Comparison of ENCODE assay signal across 1 cellular context in the genomic region with DNA sequence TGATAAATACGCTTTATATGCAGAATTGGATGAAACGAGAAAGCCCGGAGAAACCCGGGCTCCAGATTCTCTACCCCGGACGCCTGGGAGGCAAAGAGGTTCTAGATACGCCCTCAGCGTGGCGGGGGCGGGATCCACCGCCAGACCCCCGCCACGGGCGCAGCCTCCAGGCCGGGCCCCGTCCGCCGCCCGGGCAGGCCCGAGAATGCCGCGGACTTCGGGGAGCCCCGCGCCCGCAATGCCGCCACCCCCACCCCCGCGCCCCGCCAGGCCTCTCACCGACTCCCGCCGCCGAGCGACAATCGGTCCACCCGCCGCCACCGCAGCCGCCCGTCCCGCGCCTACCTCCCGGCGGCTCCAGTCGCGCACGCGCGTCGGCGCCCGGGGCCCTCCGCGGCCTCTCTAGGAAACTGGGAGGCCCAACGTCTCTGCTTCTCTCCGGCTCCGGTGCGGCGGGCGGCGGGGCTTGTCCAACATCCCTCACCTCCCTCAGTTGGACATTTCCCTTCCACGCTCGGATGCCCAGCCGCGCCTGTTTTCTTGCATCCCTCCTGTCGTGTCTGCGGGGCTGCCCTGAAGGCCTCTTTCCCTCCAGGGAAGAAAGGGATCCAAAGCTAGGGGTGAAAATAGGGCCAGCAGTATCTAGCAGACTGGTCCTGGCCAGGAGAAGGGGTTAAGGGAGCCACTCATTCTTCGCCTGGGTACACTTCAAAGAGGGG.
TF ChIP-seq lines count a peak whose summit lies in the region.

Gene ZNF445, minus strand, starts transcription at position 359 of the 719 bp plus-strand sequence. CDS start 22,121 bp downstream, outside the sequence.

TF ChIP-seq in HepG2, 621 proteins besides CTCF, POLR2A, EP300 and RAD21 (continued from another document and continues in another):
- TF ChIP-seq, protein P1, sequence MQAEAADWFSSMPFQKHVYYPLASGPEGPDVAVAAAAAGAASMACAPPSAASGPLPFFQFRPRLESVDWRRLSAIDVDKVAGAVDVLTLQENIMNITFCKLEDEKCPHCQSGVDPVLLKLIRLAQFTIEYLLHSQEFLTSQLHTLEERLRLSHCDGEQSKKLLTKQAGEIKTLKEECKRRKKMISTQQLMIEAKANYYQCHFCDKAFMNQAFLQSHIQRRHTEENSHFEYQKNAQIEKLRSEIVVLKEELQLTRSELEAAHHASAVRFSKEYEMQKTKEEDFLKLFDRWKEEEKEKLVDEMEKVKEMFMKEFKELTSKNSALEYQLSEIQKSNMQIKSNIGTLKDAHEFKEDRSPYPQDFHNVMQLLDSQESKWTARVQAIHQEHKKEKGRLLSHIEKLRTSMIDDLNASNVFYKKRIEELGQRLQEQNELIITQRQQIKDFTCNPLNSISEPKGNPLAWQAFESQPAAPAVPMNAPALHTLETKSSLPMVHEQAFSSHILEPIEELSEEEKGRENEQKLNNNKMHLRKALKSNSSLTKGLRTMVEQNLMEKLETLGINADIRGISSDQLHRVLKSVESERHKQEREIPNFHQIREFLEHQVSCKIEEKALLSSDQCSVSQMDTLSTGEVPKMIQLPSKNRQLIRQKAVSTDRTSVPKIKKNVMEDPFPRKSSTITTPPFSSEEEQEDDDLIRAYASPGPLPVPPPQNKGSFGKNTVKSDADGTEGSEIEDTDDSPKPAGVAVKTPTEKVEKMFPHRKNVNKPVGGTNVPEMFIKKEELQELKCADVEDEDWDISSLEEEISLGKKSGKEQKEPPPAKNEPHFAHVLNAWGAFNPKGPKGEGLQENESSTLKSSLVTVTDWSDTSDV (CRISPR knock-in tag; IDR thresholded peaks at IDR 0.05) = no peak
- no peak for TF ChIP-seq MTF2 (CRISPR knock-in tag; IDR thresholded peaks at IDR 0.05; ENCODE audit: borderline replicate concordance)
- TF ChIP-seq SP2 (CRISPR knock-in tag; IDR thresholded peaks at IDR 0.05) = no peak
- no peak for TF ChIP-seq FOXJ3 (CRISPR knock-in tag; IDR thresholded peaks at IDR 0.05; ENCODE audit: borderline replicate concordance)
- TF ChIP-seq ZSCAN20 (CRISPR knock-in tag; IDR thresholded peaks at IDR 0.05; ENCODE audit: borderline replicate concordance) = no peak
- TF ChIP-seq CBFB (CRISPR knock-in tag; IDR thresholded peaks at IDR 0.05) = no peak
- TF ChIP-seq ZNF510 (CRISPR knock-in tag; IDR thresholded peaks at IDR 0.05; ENCODE audit: low read depth) = no peak
- no peak for TF ChIP-seq ZBTB1 (CRISPR knock-in tag; IDR thresholded peaks at IDR 0.05; ENCODE audit: borderline replicate concordance)
- TF ChIP-seq CCDC6 (CRISPR knock-in tag; IDR thresholded peaks at IDR 0.05) = no peak
- no peak for TF ChIP-seq FOXP4 (CRISPR knock-in tag; IDR thresholded peaks at IDR 0.05)
- TF ChIP-seq ZNF562 (CRISPR knock-in tag; IDR thresholded peaks at IDR 0.05; ENCODE audit: borderline replicate concordance) = no peak
- no peak for TF ChIP-seq GFI1 (CRISPR knock-in tag; IDR thresholded peaks at IDR 0.05; ENCODE audit: borderline replicate concordance)
- TF ChIP-seq, protein P2, sequence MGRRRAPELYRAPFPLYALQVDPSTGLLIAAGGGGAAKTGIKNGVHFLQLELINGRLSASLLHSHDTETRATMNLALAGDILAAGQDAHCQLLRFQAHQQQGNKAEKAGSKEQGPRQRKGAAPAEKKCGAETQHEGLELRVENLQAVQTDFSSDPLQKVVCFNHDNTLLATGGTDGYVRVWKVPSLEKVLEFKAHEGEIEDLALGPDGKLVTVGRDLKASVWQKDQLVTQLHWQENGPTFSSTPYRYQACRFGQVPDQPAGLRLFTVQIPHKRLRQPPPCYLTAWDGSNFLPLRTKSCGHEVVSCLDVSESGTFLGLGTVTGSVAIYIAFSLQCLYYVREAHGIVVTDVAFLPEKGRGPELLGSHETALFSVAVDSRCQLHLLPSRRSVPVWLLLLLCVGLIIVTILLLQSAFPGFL (CRISPR knock-in tag; IDR thresholded peaks at IDR 0.05) = no peak
- TF ChIP-seq ZNF558 (CRISPR knock-in tag; IDR thresholded peaks at IDR 0.05; ENCODE audit: borderline replicate concordance) = no peak
- no peak for TF ChIP-seq SSRP1 (CRISPR knock-in tag; IDR thresholded peaks at IDR 0.05)
- no peak for TF ChIP-seq NFIC (IDR thresholded peaks at IDR 0.05; ENCODE audit: low read length)
- no peak for TF ChIP-seq ZBTB14 (CRISPR knock-in tag; IDR thresholded peaks at IDR 0.05)
- TF ChIP-seq ATF4 (CRISPR knock-in tag; IDR thresholded peaks at IDR 0.05) = no peak
- no peak for TF ChIP-seq ZFP1 (CRISPR knock-in tag; IDR thresholded peaks at IDR 0.05)
- TF ChIP-seq SP4 (CRISPR knock-in tag; IDR thresholded peaks at IDR 0.05) = no peak
- no peak for TF ChIP-seq GABPA (IDR thresholded peaks at IDR 0.05; ENCODE audit: low read depth, low read length)
- no peak for TF ChIP-seq GABPA (CRISPR knock-in tag; IDR thresholded peaks at IDR 0.05; ENCODE audit: low read depth)
- TF ChIP-seq MTF1 (CRISPR knock-in tag; IDR thresholded peaks at IDR 0.05) = no peak
- no peak for TF ChIP-seq THYN1 (CRISPR knock-in tag; IDR thresholded peaks at IDR 0.05; ENCODE audit: borderline replicate concordance, low read depth)
- TF ChIP-seq HNRNPLL (IDR thresholded peaks at IDR 0.05; ENCODE audit: low read depth, low read length, poor library complexity, severe bottlenecking) = peak; percentile 99
- TF ChIP-seq, protein P3, sequence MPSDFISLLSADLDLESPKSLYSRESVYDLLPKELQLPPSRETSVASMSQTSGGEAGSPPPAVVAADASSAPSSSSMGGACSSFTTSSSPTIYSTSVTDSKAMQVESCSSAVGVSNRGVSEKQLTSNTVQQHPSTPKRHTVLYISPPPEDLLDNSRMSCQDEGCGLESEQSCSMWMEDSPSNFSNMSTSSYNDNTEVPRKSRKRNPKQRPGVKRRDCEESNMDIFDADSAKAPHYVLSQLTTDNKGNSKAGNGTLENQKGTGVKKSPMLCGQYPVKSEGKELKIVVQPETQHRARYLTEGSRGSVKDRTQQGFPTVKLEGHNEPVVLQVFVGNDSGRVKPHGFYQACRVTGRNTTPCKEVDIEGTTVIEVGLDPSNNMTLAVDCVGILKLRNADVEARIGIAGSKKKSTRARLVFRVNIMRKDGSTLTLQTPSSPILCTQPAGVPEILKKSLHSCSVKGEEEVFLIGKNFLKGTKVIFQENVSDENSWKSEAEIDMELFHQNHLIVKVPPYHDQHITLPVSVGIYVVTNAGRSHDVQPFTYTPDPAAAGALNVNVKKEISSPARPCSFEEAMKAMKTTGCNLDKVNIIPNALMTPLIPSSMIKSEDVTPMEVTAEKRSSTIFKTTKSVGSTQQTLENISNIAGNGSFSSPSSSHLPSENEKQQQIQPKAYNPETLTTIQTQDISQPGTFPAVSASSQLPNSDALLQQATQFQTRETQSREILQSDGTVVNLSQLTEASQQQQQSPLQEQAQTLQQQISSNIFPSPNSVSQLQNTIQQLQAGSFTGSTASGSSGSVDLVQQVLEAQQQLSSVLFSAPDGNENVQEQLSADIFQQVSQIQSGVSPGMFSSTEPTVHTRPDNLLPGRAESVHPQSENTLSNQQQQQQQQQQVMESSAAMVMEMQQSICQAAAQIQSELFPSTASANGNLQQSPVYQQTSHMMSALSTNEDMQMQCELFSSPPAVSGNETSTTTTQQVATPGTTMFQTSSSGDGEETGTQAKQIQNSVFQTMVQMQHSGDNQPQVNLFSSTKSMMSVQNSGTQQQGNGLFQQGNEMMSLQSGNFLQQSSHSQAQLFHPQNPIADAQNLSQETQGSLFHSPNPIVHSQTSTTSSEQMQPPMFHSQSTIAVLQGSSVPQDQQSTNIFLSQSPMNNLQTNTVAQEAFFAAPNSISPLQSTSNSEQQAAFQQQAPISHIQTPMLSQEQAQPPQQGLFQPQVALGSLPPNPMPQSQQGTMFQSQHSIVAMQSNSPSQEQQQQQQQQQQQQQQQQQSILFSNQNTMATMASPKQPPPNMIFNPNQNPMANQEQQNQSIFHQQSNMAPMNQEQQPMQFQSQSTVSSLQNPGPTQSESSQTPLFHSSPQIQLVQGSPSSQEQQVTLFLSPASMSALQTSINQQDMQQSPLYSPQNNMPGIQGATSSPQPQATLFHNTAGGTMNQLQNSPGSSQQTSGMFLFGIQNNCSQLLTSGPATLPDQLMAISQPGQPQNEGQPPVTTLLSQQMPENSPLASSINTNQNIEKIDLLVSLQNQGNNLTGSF (CRISPR knock-in tag; IDR thresholded peaks at IDR 0.05) = no peak
- TF ChIP-seq BRCA1 (CRISPR knock-in tag; IDR thresholded peaks at IDR 0.05) = no peak
- no peak for TF ChIP-seq SKIL (CRISPR knock-in tag; IDR thresholded peaks at IDR 0.05; ENCODE audit: borderline replicate concordance)
- no peak for TF ChIP-seq ISX (CRISPR knock-in tag; conservative IDR thresholded peaks at IDR 0.05)
- TF ChIP-seq KLF6 (CRISPR knock-in tag; IDR thresholded peaks at IDR 0.05) = no peak
- no peak for TF ChIP-seq CEBPB (IDR thresholded peaks at IDR 0.05; ENCODE audit: borderline replicate concordance, low read depth, low read length)
- no peak for TF ChIP-seq MXD4 (CRISPR knock-in tag; IDR thresholded peaks at IDR 0.05)
- TF ChIP-seq ZNF724P (CRISPR knock-in tag; IDR thresholded peaks at IDR 0.05; ENCODE audit: borderline replicate concordance) = no peak; the same call in 1 of the 2 replicates
- no peak for TF ChIP-seq GATA4 (IDR thresholded peaks at IDR 0.05; ENCODE audit: borderline replicate concordance, low read depth)
- TF ChIP-seq ATRX (CRISPR knock-in tag; IDR thresholded peaks at IDR 0.05; ENCODE audit: borderline replicate concordance) = no peak
- TF ChIP-seq REPIN1 (CRISPR knock-in tag; IDR thresholded peaks at IDR 0.05; ENCODE audit: borderline replicate concordance, low read depth) = 0 out of 2 replicates have a peak, but pooled peaks have one; percentile 30
- TF ChIP-seq CBX5 (CRISPR knock-in tag; IDR thresholded peaks at IDR 0.05; ENCODE audit: borderline replicate concordance) = no peak
- TF ChIP-seq ZNF225 (CRISPR knock-in tag; IDR thresholded peaks at IDR 0.05) = no peak
- TF ChIP-seq, protein P4, sequence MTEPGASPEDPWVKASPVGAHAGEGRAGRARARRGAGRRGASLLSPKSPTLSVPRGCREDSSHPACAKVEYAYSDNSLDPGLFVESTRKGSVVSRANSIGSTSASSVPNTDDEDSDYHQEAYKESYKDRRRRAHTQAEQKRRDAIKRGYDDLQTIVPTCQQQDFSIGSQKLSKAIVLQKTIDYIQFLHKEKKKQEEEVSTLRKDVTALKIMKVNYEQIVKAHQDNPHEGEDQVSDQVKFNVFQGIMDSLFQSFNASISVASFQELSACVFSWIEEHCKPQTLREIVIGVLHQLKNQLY (CRISPR knock-in tag; IDR thresholded peaks at IDR 0.05) = no peak
- TF ChIP-seq ZNF513 (CRISPR knock-in tag; conservative IDR thresholded peaks at IDR 0.05) = no peak
- TF ChIP-seq SOX5 (CRISPR knock-in tag; IDR thresholded peaks at IDR 0.05; ENCODE audit: borderline replicate concordance) = no peak
- no peak for TF ChIP-seq HMGA1 (CRISPR knock-in tag; conservative IDR thresholded peaks at IDR 0.05)
- no peak for TF ChIP-seq IRF2 (CRISPR knock-in tag; IDR thresholded peaks at IDR 0.05)
- no peak for TF ChIP-seq MLLT10 (CRISPR knock-in tag; IDR thresholded peaks at IDR 0.05)
- TF ChIP-seq ZBTB3 (CRISPR knock-in tag; IDR thresholded peaks at IDR 0.05; ENCODE audit: borderline replicate concordance, low read depth) = no peak
